16 cellular contexts compared by ENCODE assay signal in genomic region chr3:50102558-50102957, GRCh38. TPM values are rescaled to one million over a fixed set of nuclear protein-coding genes. Genes with fewer than 3 reads are reported as not detected.
DNase-seq lines count a peak whose midpoint lies in the region; ATAC-seq and TF ChIP-seq lines count a peak whose summit lies in the region.
"Had no signal": no experiment of that assay in that cellular context is flagged by ENCODE, and none has a peak within 500 bp of the region (broad histone marks: within the 10 kb centered on the region; RNA-seq: fewer than 3 reads in every experiment).

No MANE protein-coding gene starts in this region.

- no peak overlapping the region for H2AFZ ChIP-seq in PC-3 (ENCODE audit: low read length)

- H3K27ac ChIP-seq in cardiac muscle cell (peak overlapping the region; percentile 20), PC-3 (ENCODE audit: low read length) (no peak overlapping the region)
- H3K27ac ChIP-seq: BLaER1 treated with 17β-estradiol and CSF1 and Interleukin-3, amounts not matched to agents 10 nM and 100 nM; HL-60 had no signal

- H3K4me3 ChIP-seq in cardiac muscle cell, result no peak overlapping the region
- no peak overlapping the region for H3K4me3 ChIP-seq in PC-3 (ENCODE audit: low read length)
- H3K4me3 ChIP-seq: BLaER1 treated with 17β-estradiol and CSF1 and Interleukin-3, amounts not matched to agents 10 nM and 100 nM had no signal

- H3K27me3 ChIP-seq in cardiac muscle cell (no peaks in the 10 kb centered on the region), PC-3 (ENCODE audit: low read length) (no peaks in the 10 kb centered on the region)
- H3K27me3 ChIP-seq: BLaER1 treated with 17β-estradiol and CSF1 and Interleukin-3, amounts not matched to agents 10 nM and 100 nM had no signal

- H3K9ac ChIP-seq in PC-3 (ENCODE audit: low read length), result no peak overlapping the region
- H3K9ac ChIP-seq: BLaER1 treated with 17β-estradiol and CSF1 and Interleukin-3, amounts not matched to agents 10 nM and 100 nM had no signal

- no peaks in the 10 kb centered on the region for H3K27me3 Mint-ChIP-seq in nephron progenitor cell (ENCODE audit: low read depth, poor library complexity)
- H3K27me3 Mint-ChIP-seq in stimulated activated memory B cell treated with anti-CD40 and anti-IgM and Interleukin-4, amounts not matched to agents 10 μg/mL and 1 μg/mL and 100 μg/mL, for 72 hours, result no peaks in the 10 kb centered on the region
- H3K27me3 Mint-ChIP-seq: CD4-positive, alpha-beta T cell had no signal

- DNase-seq in cardiac muscle cell (ENCODE audit: low read depth in 1 of 2, low spot score in 1 of 2) (no peak), left cardiac atrium (no peak), PC-3 (no peak), nephron progenitor cell (no peak), CD1c-positive myeloid dendritic cell (ENCODE audit: extremely low spot score) (no peak)
- DNase-seq in stimulated activated naive CD4-positive, alpha-beta T cell treated with Interleukin-2 at 50 U/mL for 16 hours (lab: John Stamatoyannopoulos, UW), result no peak
- DNase-seq: ACHN; Calu3; CD4-positive, alpha-beta T cell; DMS 273 treated with DMSO at 0.1 percent for 48 hours; DMS79; HCEC 1CT; KG1 had no signal

- no peaks in the 10 kb centered on the region for H4K20me1 ChIP-seq in PC-3 (ENCODE audit: low read length)

- H3F3A ChIP-seq in PC-3 (ENCODE audit: low read length, unreplicated experiment), result peaks cover 4% of the 10 kb centered on the region

- POLR2A ChIA-PET in PC-3 (lab: Charles Lee; ENCODE audit: unreplicated experiment), result no interaction called here

- TF ChIP-seq CTCF in cardiac muscle cell (IDR thresholded peaks at IDR 0.05; ENCODE audit: low read depth, low read length) (no peak), PC-3 (conservative IDR thresholded peaks at IDR 0.05; ENCODE audit: low read depth, low read length) (no peak), nephron progenitor cell (IDR thresholded peaks at IDR 0.05) (no peak)

- H3K36me3 ChIP-seq in cardiac muscle cell, result peaks cover 81% of the 10 kb centered on the region
- H3K36me3 ChIP-seq in PC-3 (ENCODE audit: low read depth, low read length), result peaks cover 88% of the 10 kb centered on the region

- 0 out of 2 replicates have a peak, but pooled peaks cover 2% of the 10 kb centered on the region for H3K79me2 ChIP-seq in PC-3 (ENCODE audit: low read length)

- ATAC-seq in left cardiac atrium (no peak), PC-3 (no peak)
- ATAC-seq in stimulated activated memory B cell treated with anti-CD40 and anti-IgM and Interleukin-4, amounts not matched to agents 10 μg/mL and 1 μg/mL and 100 μg/mL, for 72 hours, result no peak

- H3K36me3 Mint-ChIP-seq in nephron progenitor cell (ENCODE audit: low read depth), result peaks cover 88% of the 10 kb centered on the region
- H3K36me3 Mint-ChIP-seq in stimulated activated memory B cell treated with anti-CD40 and anti-IgM and Interleukin-4, amounts not matched to agents 10 μg/mL and 1 μg/mL and 100 μg/mL, for 72 hours, result peaks cover 75% of the 10 kb centered on the region

- peaks cover 31% of the 10 kb centered on the region for H3K4me1 ChIP-seq in cardiac muscle cell (ENCODE audit: low read depth)
- H3K4me1 ChIP-seq in PC-3 (ENCODE audit: insufficient read depth, low read length), result no peaks in the 10 kb centered on the region

- H3K9me3 ChIP-seq in cardiac muscle cell (ENCODE audit: low read depth) (no peaks in the 10 kb centered on the region), PC-3 (ENCODE audit: low read length) (no peaks in the 10 kb centered on the region)
- H3K9me3 ChIP-seq: BLaER1 treated with 17β-estradiol and CSF1 and Interleukin-3, amounts not matched to agents 10 nM and 100 nM had no signal

- BruUV-seq in PC-3 (replicated peaks; lab: Mats Ljungman, UMichigan), result TSS peak; percentile 3

- no peaks in the 10 kb centered on the region for H3K9me3 Mint-ChIP-seq in nephron progenitor cell
- H3K9me3 Mint-ChIP-seq in stimulated activated memory B cell treated with anti-CD40 and anti-IgM and Interleukin-4, amounts not matched to agents 10 μg/mL and 1 μg/mL and 100 μg/mL, for 72 hours, result no peaks in the 10 kb centered on the region
- H3K9me3 Mint-ChIP-seq: CD4-positive, alpha-beta T cell had no signal

- H3K4me3 Mint-ChIP-seq in nephron progenitor cell, result no peak overlapping the region
- no peak overlapping the region for H3K4me3 Mint-ChIP-seq in stimulated activated memory B cell treated with anti-CD40 and anti-IgM and Interleukin-4, amounts not matched to agents 10 μg/mL and 1 μg/mL and 100 μg/mL, for 72 hours
- H3K4me3 Mint-ChIP-seq: CD4-positive, alpha-beta T cell had no signal

- no peaks in the 10 kb centered on the region for H3K9me2 ChIP-seq in PC-3 (replicated peaks; ENCODE audit: low read length)

- peak overlapping the region; percentile 55 for H3K27ac Mint-ChIP-seq in nephron progenitor cell
- no peak overlapping the region for H3K27ac Mint-ChIP-seq in stimulated activated memory B cell treated with anti-CD40 and anti-IgM and Interleukin-4, amounts not matched to agents 10 μg/mL and 1 μg/mL and 100 μg/mL, for 72 hours
- H3K27ac Mint-ChIP-seq: CD4-positive, alpha-beta T cell had no signal

- intact Hi-C loops in left cardiac atrium (cut with DNase I) (no loop called here), PC-3 (cut with micrococcal nuclease) (no loop called here)

- CTCF ChIA-PET in PC-3 (lab: Charles Lee), result no interaction called here

- H3K4me1 Mint-ChIP-seq in nephron progenitor cell, result no peaks in the 10 kb centered on the region
- no peaks in the 10 kb centered on the region for H3K4me1 Mint-ChIP-seq in stimulated activated memory B cell treated with anti-CD40 and anti-IgM and Interleukin-4, amounts not matched to agents 10 μg/mL and 1 μg/mL and 100 μg/mL, for 72 hours

- no peak overlapping the region for H3K4me2 ChIP-seq in PC-3 (ENCODE audit: low read length)
- H3K4me2 ChIP-seq: BLaER1 treated with 17β-estradiol and CSF1 and Interleukin-3, amounts not matched to agents 10 nM and 100 nM had no signal

RNA-seq across cellular contexts. Expression of gene RBM5, which starts 13.8 kb away (rescaled TPM):
- 189 and 439 TPM in 2 replicates for total RNA-seq in cardiac muscle cell
- 130 and 172 TPM in 2 replicates for polyA plus RNA-seq in cardiac muscle cell
- 10 to 100 TPM; 66.6 to 69.7 TPM for total RNA-seq in left cardiac atrium
- 105 and 128 TPM in 2 replicates for total RNA-seq in PC-3 (2014; rRNA removed)

RNA-seq across cellular contexts. Expression of gene SEMA3F, which starts 52.6 kb away (rescaled TPM):
- total RNA-seq in cardiac muscle cell, result 21.0 and 27.6 TPM in 2 replicates
- polyA plus RNA-seq in cardiac muscle cell, result 20.0 and 21.8 TPM in 2 replicates
- 10 to 100 TPM; 12.5 to 24.0 TPM for total RNA-seq in left cardiac atrium
- 47.3 and 50.5 TPM in 2 replicates for total RNA-seq in PC-3 (2014; rRNA removed)
